Comparison of ENCODE assay signal across 21 cellular contexts in genomic region chr13:98110749-98111148, GRCh38. TPM values are rescaled to one million over a fixed set of nuclear protein-coding genes. Genes with fewer than 3 reads are reported as not detected.
DNase-seq lines count a peak whose midpoint lies in the region; ATAC-seq and TF ChIP-seq lines count a peak whose summit lies in the region.
"Had no signal": no experiment of that assay in that cellular context is flagged by ENCODE, and none has a peak within 500 bp of the region (broad histone marks: within the 10 kb centered on the region; RNA-seq: fewer than 3 reads in every experiment).

No MANE protein-coding gene starts in this region.

- H2AK5ac ChIP-seq in IMR-90 (ENCODE audit: low read depth, low read length) = no peak overlapping the region

- H4K5ac ChIP-seq in IMR-90 (ENCODE audit: low read depth, low read length) = no peak overlapping the region

- no peak overlapping the region for H3K4ac ChIP-seq in IMR-90 (ENCODE audit: low read depth, low read length)

- H2BK5ac ChIP-seq in IMR-90 (ENCODE audit: low read depth, low read length, poor library complexity, severe bottlenecking) = no peak overlapping the region

- H3K27me3 ChIP-seq in IMR-90 (ENCODE audit: control insufficient read depth, insufficient read depth, low read length) = no peaks in the 10 kb centered on the region
- H3K27me3 ChIP-seq: BE2C had no signal

- no peaks in the 10 kb centered on the region for H3K36me3 ChIP-seq in IMR-90 (ENCODE audit: control insufficient read depth, insufficient read depth, low read length)
- H3K36me3 ChIP-seq: BE2C had no signal

- no peak for TF ChIP-seq RAD21 in IMR-90 (IDR thresholded peaks at IDR 0.05; ENCODE audit: low read length)

- H3K9me3 ChIP-seq in IMR-90 (ENCODE audit: control insufficient read depth, insufficient read depth, low read length) = no peaks in the 10 kb centered on the region
- H3K9me3 ChIP-seq: BE2C had no signal

- H3K79me1 ChIP-seq in IMR-90 (ENCODE audit: low read depth in 1 of 2, low read length in 2 of 2) = no peaks in the 10 kb centered on the region

- no peak overlapping the region for H3K27ac ChIP-seq in IMR-90 (ENCODE audit: insufficient read depth, low read length)
- H3K27ac ChIP-seq: KMS-11 had no signal

- dilution Hi-C loops in IMR-90 (cut with HindIII; ENCODE audit: low sequenced_read_pairs, unreplicated experiment) = no loop called here

- H3K9me3 Mint-ChIP-seq in nephron progenitor cell = peaks cover 11% of the 10 kb centered on the region
- H3K9me3 Mint-ChIP-seq in activated T-helper 1 cell treated with anti-CD3 and anti-CD28 coated beads, Interleukin-12 subunit alpha, Interleukin-12 subunit beta, Interleukin-2, Interleukin-4 antibody, amounts not matched to agents 30 ng/mL and 10 ng/mL and 1 ng/mL, durations not matched to agents 14 hours and 24 hours and 36 hours = no peaks in the 10 kb centered on the region
- H3K9me3 Mint-ChIP-seq in activated T-cell treated with anti-CD3 and anti-CD28 coated beads, Interleukin-2, amount 50 U/mL, for 72 hours = no peaks in the 10 kb centered on the region
- H3K9me3 Mint-ChIP-seq: HFFc6 had no signal

- CTCF ChIA-PET in IMR-90 (lab: Yijun Ruan, JAX) = no interaction called here

- BruUV-seq in IMR-90 (replicated peaks; lab: Mats Ljungman, UMichigan) = no TSS peak

- in situ Hi-C loops in G401 (cut with HindIII; ENCODE audit: low sequenced_read_pairs) (no loop called here), IMR-90 (cut with MboI; ENCODE audit: low sequenced_read_pairs) (no loop called here)

- peak overlapping the region; percentile 52 for H2AFZ ChIP-seq in IMR-90 (replicated peaks; ENCODE audit: low read length, poor library complexity)
- H2AFZ ChIP-seq: GM23338 had no signal

- no peak overlapping the region for H3K4me3 Mint-ChIP-seq in nephron progenitor cell
- H3K4me3 Mint-ChIP-seq in activated T-helper 1 cell treated with anti-CD3 and anti-CD28 coated beads, Interleukin-12 subunit alpha, Interleukin-12 subunit beta, Interleukin-2, Interleukin-4 antibody, amounts not matched to agents 30 ng/mL and 10 ng/mL and 1 ng/mL, durations not matched to agents 14 hours and 24 hours and 36 hours = no peak overlapping the region
- no peak overlapping the region for H3K4me3 Mint-ChIP-seq in activated T-cell treated with anti-CD3 and anti-CD28 coated beads, Interleukin-2, amount 50 U/mL, for 72 hours
- H3K4me3 Mint-ChIP-seq: CD4-positive, CD25-positive, alpha-beta regulatory T cell; CD8-positive, alpha-beta memory T cell; GM23338; HFFc6 had no signal

- peaks cover 10% of the 10 kb centered on the region for H3K27me3 Mint-ChIP-seq in nephron progenitor cell (ENCODE audit: low read depth, poor library complexity)
- H3K27me3 Mint-ChIP-seq in activated T-helper 1 cell treated with anti-CD3 and anti-CD28 coated beads, Interleukin-12 subunit alpha, Interleukin-12 subunit beta, Interleukin-2, Interleukin-4 antibody, amounts not matched to agents 30 ng/mL and 10 ng/mL and 1 ng/mL, durations not matched to agents 14 hours and 24 hours and 36 hours (ENCODE audit: insufficient read depth) = no peaks in the 10 kb centered on the region
- no peaks in the 10 kb centered on the region for H3K27me3 Mint-ChIP-seq in activated T-cell treated with anti-CD3 and anti-CD28 coated beads, Interleukin-2, amount 50 U/mL, for 72 hours (ENCODE audit: low read depth)

- H3K27ac Mint-ChIP-seq in nephron progenitor cell = peak overlapping the region; percentile 89
- no peak overlapping the region for H3K27ac Mint-ChIP-seq in activated T-helper 1 cell treated with anti-CD3 and anti-CD28 coated beads, Interleukin-12 subunit alpha, Interleukin-12 subunit beta, Interleukin-2, Interleukin-4 antibody, amounts not matched to agents 30 ng/mL and 10 ng/mL and 1 ng/mL, durations not matched to agents 14 hours and 24 hours and 36 hours
- no peak overlapping the region for H3K27ac Mint-ChIP-seq in activated T-cell treated with anti-CD3 and anti-CD28 coated beads, Interleukin-2, amount 50 U/mL, for 72 hours
- H3K27ac Mint-ChIP-seq: CD4-positive, CD25-positive, alpha-beta regulatory T cell; CD8-positive, alpha-beta memory T cell; GM23338; HFFc6 had no signal

- WGBS in IMR-90 (ENCODE audit: extremely low coverage in 2 of 2, insufficient read length in 1 of 2), 2 experiments = no CpG with 5 or more reads among the region's 5 CpGs

- no peaks in the 10 kb centered on the region for H4K20me1 ChIP-seq in IMR-90 (ENCODE audit: insufficient read depth, low read length)

- peak; percentile 15 for DNase-seq in G401 (ENCODE audit: low spot score)
- DNase-seq in IMR-90 = no peak
- DNase-seq in islet precursor cell = peak; percentile 14
- no peak for DNase-seq in nephron progenitor cell
- no peak for DNase-seq in activated T-helper 1 cell treated with anti-CD3 and anti-CD28 coated beads, Interleukin-12 subunit alpha, Interleukin-12 subunit beta, Interleukin-2, Interleukin-4 antibody, amounts not matched to agents 30 ng/mL and 10 ng/mL and 1 ng/mL, durations not matched to agents 14 hours and 24 hours and 36 hours (ENCODE audit: low spot score)
- no peak for DNase-seq in activated CD4-positive, alpha-beta T cell treated with anti-CD3 and anti-CD28 coated beads, Interleukin-2, amount 50 U/mL, for 4 hours
- no peak for DNase-seq in activated T-cell treated with anti-CD3 and anti-CD28 coated beads, Interleukin-2, amount 50 U/mL, for 72 hours
- DNase-seq: ACHN; BE2C; C1 segment of cervical spinal cord; CD4-positive, CD25-positive, alpha-beta regulatory T cell; CD8-positive, alpha-beta memory T cell; COR-L47; DMS 273 treated with DMSO at 0.1 percent for 48 hours; DMS79; HCEC 1CT; HFFc6 had no signal

- intact Hi-C loops in IMR-90 (cut with micrococcal nuclease) = no loop called here
- intact Hi-C loops in activated T-helper 1 cell treated with anti-CD3 and anti-CD28 coated beads, Interleukin-12 subunit alpha, Interleukin-12 subunit beta, Interleukin-2, Interleukin-4 antibody, amounts not matched to agents 30 ng/mL and 10 ng/mL and 1 ng/mL, durations not matched to agents 14 hours and 24 hours and 36 hours (cut with micrococcal nuclease) = no loop called here

- POLR2A ChIA-PET in IMR-90 (lab: Charles Lee; ENCODE audit: unreplicated experiment) = no interaction called here

- no peak overlapping the region for H3K23ac ChIP-seq in IMR-90 (ENCODE audit: low read depth, low read length)

- H3K56ac ChIP-seq in IMR-90 (ENCODE audit: extremely low read depth, insufficient read depth, low read length) = no peak overlapping the region

- H3K9me1 ChIP-seq in IMR-90 (ENCODE audit: insufficient read depth, low read length) = no peaks in the 10 kb centered on the region

- no peak for ATAC-seq in IMR-90 (ENCODE audit: low read depth)
- no peak for ATAC-seq in GM21390 (IDR thresholded peaks at IDR 0.05; ENCODE audit: unreplicated experiment)
- no peak for ATAC-seq in activated T-cell treated with anti-CD3 and anti-CD28 coated beads, Interleukin-2, amount 50 U/mL, for 72 hours (replicated peaks in 1 of 2)
- ATAC-seq: GM12878, GM23338 had no signal

- H4K91ac ChIP-seq in IMR-90 (ENCODE audit: insufficient read depth, low read depth, low read length) = no peak overlapping the region

- H3K9ac ChIP-seq in IMR-90 (ENCODE audit: low read depth, low read length) = no peak overlapping the region
- H3K9ac ChIP-seq: KMS-11 had no signal

- no peak overlapping the region for H2BK20ac ChIP-seq in IMR-90 (ENCODE audit: low read depth, low read length)

- peaks cover 4% of the 10 kb centered on the region for H3K4me1 ChIP-seq in IMR-90 (ENCODE audit: control insufficient read depth, insufficient read depth, low read length)
- H3K4me1 ChIP-seq: BE2C had no signal

- no peak for TF ChIP-seq CTCF in IMR-90 (conservative IDR thresholded peaks at IDR 0.05; ENCODE audit: low read depth, low read length)
- no peak for TF ChIP-seq CTCF in nephron progenitor cell (IDR thresholded peaks at IDR 0.05)

- no peak overlapping the region for H2AK9ac ChIP-seq in IMR-90 (replicated peaks; ENCODE audit: low read depth, low read length, poor library complexity)

- H2BK15ac ChIP-seq in IMR-90 (ENCODE audit: low read depth, low read length) = no peak overlapping the region

- TF ChIP-seq POLR2A in IMR-90 (IDR thresholded peaks at IDR 0.05; ENCODE audit: low read depth, low read length) = no peak

- no peak overlapping the region for H2BK120ac ChIP-seq in IMR-90 (ENCODE audit: low read depth, low read length)

- no peaks in the 10 kb centered on the region for H3K36me3 Mint-ChIP-seq in nephron progenitor cell (ENCODE audit: low read depth)
- no peaks in the 10 kb centered on the region for H3K36me3 Mint-ChIP-seq in activated T-helper 1 cell treated with anti-CD3 and anti-CD28 coated beads, Interleukin-12 subunit alpha, Interleukin-12 subunit beta, Interleukin-2, Interleukin-4 antibody, amounts not matched to agents 30 ng/mL and 10 ng/mL and 1 ng/mL, durations not matched to agents 14 hours and 24 hours and 36 hours (ENCODE audit: low read depth)
- no peaks in the 10 kb centered on the region for H3K36me3 Mint-ChIP-seq in activated T-cell treated with anti-CD3 and anti-CD28 coated beads, Interleukin-2, amount 50 U/mL, for 72 hours (ENCODE audit: insufficient read depth in 2 of 2)
- H3K36me3 Mint-ChIP-seq: CD4-positive, CD25-positive, alpha-beta regulatory T cell; CD8-positive, alpha-beta memory T cell had no signal

- no peak overlapping the region for H3K14ac ChIP-seq in IMR-90 (replicated peaks; ENCODE audit: low read depth, low read length)

- H3K4me1 Mint-ChIP-seq in nephron progenitor cell = no peaks in the 10 kb centered on the region
- H3K4me1 Mint-ChIP-seq in activated T-helper 1 cell treated with anti-CD3 and anti-CD28 coated beads, Interleukin-12 subunit alpha, Interleukin-12 subunit beta, Interleukin-2, Interleukin-4 antibody, amounts not matched to agents 30 ng/mL and 10 ng/mL and 1 ng/mL, durations not matched to agents 14 hours and 24 hours and 36 hours (ENCODE audit: low read depth) = no peaks in the 10 kb centered on the region
- H3K4me1 Mint-ChIP-seq in activated T-cell treated with anti-CD3 and anti-CD28 coated beads, Interleukin-2, amount 50 U/mL, for 72 hours (ENCODE audit: low read depth) = no peaks in the 10 kb centered on the region
- H3K4me1 Mint-ChIP-seq: CD4-positive, CD25-positive, alpha-beta regulatory T cell; CD8-positive, alpha-beta memory T cell; GM23338 had no signal

- H3K4me2 ChIP-seq in IMR-90 (ENCODE audit: low read depth, low read length) = no peak overlapping the region
- H3K4me2 ChIP-seq: GM23338, KMS-11 had no signal

- H3K18ac ChIP-seq in IMR-90 (ENCODE audit: low read depth, low read length) = no peak overlapping the region

- no peak overlapping the region for H4K8ac ChIP-seq in IMR-90 (ENCODE audit: low read depth in 2 of 2, low read length in 2 of 2)

- no peak overlapping the region for H3K4me3 ChIP-seq in IMR-90 (ENCODE audit: insufficient read depth, low read depth, low read length)
- H3K4me3 ChIP-seq: GM12878, GM23338 had no signal

RNA-seq across cellular contexts. Expression of gene FARP1, which starts 32.1 kb away (rescaled TPM):
- total RNA-seq in G401 (2014; rRNA removed; shearing (Covaris generic)) = 17.9 and 50.3 TPM in 2 replicates
- 48.3 and 57.0 TPM in 2 replicates for total RNA-seq in IMR-90 (2012; rRNA removed)
- 32.6 and 39.6 TPM in 2 replicates for polyA plus RNA-seq in IMR-90 (2012; rRNA removed)
- 25.4 and 27.9 TPM in 2 replicates for polyA plus RNA-seq in IMR-90 (2012; cell fraction: cytosol; rRNA removed)
- 49.5 and 91.9 TPM in 2 replicates for polyA plus RNA-seq in IMR-90 (2012; cell fraction: nucleus; rRNA removed; ENCODE audit: low replicate concordance)
- total RNA-seq in activated T-helper 1 cell treated with anti-CD3 and anti-CD28 coated beads, Interleukin-12 subunit alpha, Interleukin-12 subunit beta, Interleukin-2, Interleukin-4 antibody, amounts not matched to agents 30 ng/mL and 10 ng/mL and 1 ng/mL, durations not matched to agents 14 hours and 24 hours and 36 hours = 0.34 and 0.42 TPM in 2 replicates
- 1 to 10 TPM in 1 of 2 donors, under 1 TPM in 1; 0.55 to 2.4 TPM for total RNA-seq in activated T-cell treated with anti-CD3 and anti-CD28 coated beads, Interleukin-2, amount 50 U/mL, for 72 hours

Comparison
In these comparisons a context has a peak if more than half of its experiments do, and no peak if none do; other contexts are left out.
1. DNase-seq: peak in G401 (single experiment) and islet precursor cell (single experiment); none in IMR-90 (single experiment), nephron progenitor cell (single experiment), activated T-helper 1 cell treated with anti-CD3 and anti-CD28 coated beads, Interleukin-12 subunit alpha, Interleukin-12 subunit beta, Interleukin-2, Interleukin-4 antibody, amounts not matched to agents 30 ng/mL and 10 ng/mL and 1 ng/mL, durations not matched to agents 14 hours and 24 hours and 36 hours (single experiment), activated CD4-positive, alpha-beta T cell treated with anti-CD3 and anti-CD28 coated beads, Interleukin-2, amount 50 U/mL, for 4 hours (0 of 2) and activated T-cell treated with anti-CD3 and anti-CD28 coated beads, Interleukin-2, amount 50 U/mL, for 72 hours (0 of 2).